17 cellular contexts compared by ENCODE assay signal in genomic region chr4:56657128-56657527, GRCh38. TPM values are rescaled to one million over a fixed set of nuclear protein-coding genes. Genes with fewer than 3 reads are reported as not detected.
DNase-seq lines count a peak whose midpoint lies in the region; ATAC-seq and TF ChIP-seq lines count a peak whose summit lies in the region.
"Had no signal": no experiment of that assay in that cellular context is flagged by ENCODE, and none has a peak within 500 bp of the region (broad histone marks: within the 10 kb centered on the region; RNA-seq: fewer than 3 reads in every experiment).

No MANE protein-coding gene starts in this region.

- H3K9me3 Mint-ChIP-seq in T-helper 1 cell treated with Interleukin-12 subunit alpha and Interleukin-12 subunit beta and Interleukin-4 antibody, amounts not matched to agents 30 μg/mL and 1 μg/mL, for 36 hours = no peaks in the 10 kb centered on the region
- H3K9me3 Mint-ChIP-seq in CD4-positive, alpha-beta memory T cell = no peaks in the 10 kb centered on the region
- peaks cover 0 to 3% (median 0%) of the 10 kb centered on the region in 5 experiments for H3K9me3 Mint-ChIP-seq in brain
- H3K9me3 Mint-ChIP-seq in natural killer cell = no peaks in the 10 kb centered on the region

- H4K20me1 ChIP-seq in MM.1S (ENCODE audit: insufficient read depth, low read length) = no peaks in the 10 kb centered on the region

- H3F3A ChIP-seq in MM.1S (ENCODE audit: insufficient read depth, low read length) = no peaks in the 10 kb centered on the region

- no peak overlapping the region for H3K9ac ChIP-seq in MM.1S (ENCODE audit: low read length)

- ATAC-seq in natural killer cell = no peak

- intact Hi-C loops in CD4-positive, alpha-beta memory T cell (cut with micrococcal nuclease) = loop anchor here (5.0 to 10.0 kb wide), 2 partner anchors 82 to 145 kb away; no protein-coding TSS in a partner anchor
- intact Hi-C loops in natural killer cell (cut with micrococcal nuclease) = loop anchor here (5.0 to 10.0 kb wide), 2 partner anchors 248 to 1110 kb away; partner anchors contain the start of genes CLOCK and REST

- H3K27ac ChIP-seq in CD4-positive, alpha-beta memory T cell (ENCODE audit: low read depth, low read length) = no peak overlapping the region
- no peak overlapping the region for H3K27ac ChIP-seq in MM.1S (ENCODE audit: low read length)
- H3K27ac ChIP-seq: 22Rv1 had no signal

- no peak overlapping the region for H3K4me3 ChIP-seq in CD4-positive, alpha-beta memory T cell (ENCODE audit: low read length in 2 of 2)
- no peak overlapping the region for H3K4me3 ChIP-seq in MM.1S (ENCODE audit: low read length)

- POLR2A ChIA-PET in CD4-positive, alpha-beta memory T cell (lab: Charles Lee; ENCODE audit: partially characterized antibody) = interaction anchor here (1.4 kb wide), 1 partner anchor 11 kb away, joined by 3 read pairs; no protein-coding TSS in a partner anchor

- no peak overlapping the region for H2AFZ ChIP-seq in MM.1S (ENCODE audit: low read length)

- no peaks in the 10 kb centered on the region for H3K9me2 ChIP-seq in MM.1S (replicated peaks; ENCODE audit: insufficient read depth, low read length)

- H3K4me3 Mint-ChIP-seq in T-helper 1 cell treated with Interleukin-12 subunit alpha and Interleukin-12 subunit beta and Interleukin-4 antibody, amounts not matched to agents 30 μg/mL and 1 μg/mL, for 36 hours = peak overlapping the region; percentile 59
- H3K4me3 Mint-ChIP-seq in CD4-positive, alpha-beta memory T cell = peak overlapping the region; percentile 81 to 90 (median 86)
- H3K4me3 Mint-ChIP-seq in brain (peak overlapping the region; percentile 77 to 94 (median 80)), natural killer cell (peak overlapping the region; percentile 91)

- H3K27ac Mint-ChIP-seq in T-helper 1 cell treated with Interleukin-12 subunit alpha and Interleukin-12 subunit beta and Interleukin-4 antibody, amounts not matched to agents 30 μg/mL and 1 μg/mL, for 36 hours = peak overlapping the region; percentile 62
- H3K27ac Mint-ChIP-seq in CD4-positive, alpha-beta memory T cell = peak overlapping the region in 6 of 7 donors; percentile 52 to 94 (median 82)
- H3K27ac Mint-ChIP-seq in brain = peak overlapping the region in 2 of 5 experiments; percentile 55 to 82
- peak overlapping the region; percentile 91 to 98 for H3K27ac Mint-ChIP-seq in natural killer cell

- no peaks in the 10 kb centered on the region for H3K9me3 ChIP-seq in CD4-positive, alpha-beta memory T cell (ENCODE audit: control insufficient read depth in 1 of 2, low read length in 2 of 2)
- H3K9me3 ChIP-seq in MM.1S (replicated peaks; ENCODE audit: insufficient read depth, low read length) = no peaks in the 10 kb centered on the region

- no peaks in the 10 kb centered on the region for H3K36me3 ChIP-seq in CD4-positive, alpha-beta memory T cell (ENCODE audit: insufficient read depth, low read length)
- no peaks in the 10 kb centered on the region for H3K36me3 ChIP-seq in MM.1S (replicated peaks; ENCODE audit: insufficient read depth, low read length)

- H3K4me2 ChIP-seq in MM.1S (ENCODE audit: low read depth, low read length) = no peak overlapping the region

- DNase-seq in T-helper 1 cell (no peak), natural killer cell (no peak), MM.1S (no peak), NCI-H510A (lab: John Stamatoyannopoulos, UW) (no peak), DMS53 treated with DMSO at 0.1 percent for 48 hours (lab: John Stamatoyannopoulos, UW; ENCODE audit: unreplicated experiment) (no peak)
- DNase-seq in CD4-positive, alpha-beta memory T cell = no peak
- DNase-seq: aorta, DMS153, foreskin melanocyte, left cardiac atrium, NCI-H1048, NCI-H524 treated with DMSO at 0.1 percent for 48 hours, SHP77 treated with DMSO at 0.1 percent for 48 hours had no signal

- peaks cover 39% of the 10 kb centered on the region for H3K27me3 Mint-ChIP-seq in T-helper 1 cell treated with Interleukin-12 subunit alpha and Interleukin-12 subunit beta and Interleukin-4 antibody, amounts not matched to agents 30 μg/mL and 1 μg/mL, for 36 hours (ENCODE audit: low read depth)
- peaks cover 7 to 13% of the 10 kb centered on the region in 2 donors for H3K27me3 Mint-ChIP-seq in CD4-positive, alpha-beta memory T cell
- H3K27me3 Mint-ChIP-seq in brain (peaks cover 32% of the 10 kb centered on the region), natural killer cell (ENCODE audit: low read depth in 2 of 2) (no peaks in the 10 kb centered on the region)

- H3K4me1 ChIP-seq in CD4-positive, alpha-beta memory T cell (ENCODE audit: insufficient read depth, low read length) = peaks cover 45% of the 10 kb centered on the region
- peaks cover 9% of the 10 kb centered on the region for H3K4me1 ChIP-seq in MM.1S (ENCODE audit: low read length)

- peaks cover 5% of the 10 kb centered on the region for H3K27me3 ChIP-seq in CD4-positive, alpha-beta memory T cell (ENCODE audit: insufficient read depth, low read length)
- peaks cover 7% of the 10 kb centered on the region; the same call in 1 of the 2 replicates for H3K27me3 ChIP-seq in MM.1S (replicated peaks; ENCODE audit: insufficient read depth, low read length)

- peaks cover 42% of the 10 kb centered on the region for H3K4me1 Mint-ChIP-seq in T-helper 1 cell treated with Interleukin-12 subunit alpha and Interleukin-12 subunit beta and Interleukin-4 antibody, amounts not matched to agents 30 μg/mL and 1 μg/mL, for 36 hours (ENCODE audit: low read depth)
- peaks cover 29 to 59% (median 44%) of the 10 kb centered on the region in 4 donors for H3K4me1 Mint-ChIP-seq in CD4-positive, alpha-beta memory T cell
- H3K4me1 Mint-ChIP-seq in brain (peaks cover 40% of the 10 kb centered on the region), natural killer cell (peaks cover 55 to 57% of the 10 kb centered on the region in 2 donors)

- H3K79me2 ChIP-seq in MM.1S (ENCODE audit: low read length) = no peaks in the 10 kb centered on the region

- H3K36me3 Mint-ChIP-seq in T-helper 1 cell treated with Interleukin-12 subunit alpha and Interleukin-12 subunit beta and Interleukin-4 antibody, amounts not matched to agents 30 μg/mL and 1 μg/mL, for 36 hours (ENCODE audit: low read depth) = peaks cover 8% of the 10 kb centered on the region
- peaks cover 0 to 5% of the 10 kb centered on the region in 2 donors for H3K36me3 Mint-ChIP-seq in CD4-positive, alpha-beta memory T cell
- no peaks in the 10 kb centered on the region for H3K36me3 Mint-ChIP-seq in brain
- no peaks in the 10 kb centered on the region for H3K36me3 Mint-ChIP-seq in natural killer cell

- TF ChIP-seq CTCF in brain (conservative IDR thresholded peaks at IDR 0.05) (no peak), natural killer cell (IDR thresholded peaks at IDR 0.05) (no peak), MM.1S (IDR thresholded peaks at IDR 0.05; ENCODE audit: low read length) (no peak)

- CTCF ChIA-PET in CD4-positive, alpha-beta memory T cell (lab: Charles Lee; ENCODE audit: partially characterized antibody) = no interaction called here

RNA-seq across cellular contexts. Expression of gene HOPX, which starts 24.0 kb away (rescaled TPM):
- 10 to 100 TPM; 16.9 to 19.3 TPM for total RNA-seq in CD4-positive, alpha-beta memory T cell
- 100 to 1,000 TPM; 128 to 163 TPM for polyA plus RNA-seq in CD4-positive, alpha-beta memory T cell
- 40.9 TPM for polyA plus RNA-seq in brain (ENCODE audit: insufficient read depth, low read depth, low replicate concordance)
- total RNA-seq in natural killer cell = 100 to 1,000 TPM; 152 to 240 (median 167) TPM
- polyA plus RNA-seq: BJ had no signal

Comparison
In these comparisons a context has a peak if more than half of its experiments do, and no peak if none do; other contexts are left out.
1. RNA of gene HOPX, which starts 24.0 kb away (total RNA-seq): 152 to 240 TPM in natural killer cell; 16.9 to 19.3 TPM in CD4-positive, alpha-beta memory T cell; every median in the first group is over 4 times any median in the second.
2. Peak in every context shown above with its lines, with median percentiles within 50 percentile points of each other: H3K4me3 Mint-ChIP-seq.